ENCODE assay signal across 27 cellular contexts in genomic region chr19:36006955-36007354, GRCh38. TPM values are rescaled to one million over a fixed set of nuclear protein-coding genes. Genes with fewer than 3 reads are reported as not detected.
"Had no signal": no experiment of that assay in that cellular context is flagged by ENCODE, and none has a peak within 500 bp of the region (broad histone marks: within the 10 kb centered on the region; RNA-seq: fewer than 3 reads in every experiment).

No MANE protein-coding gene starts in this region.

- H3K9me3 Mint-ChIP-seq: naive thymus-derived CD8-positive, alpha-beta T cell; neural crest cell; stimulated activated memory B cell treated with anti-CD40 and anti-IgM and Interleukin-4, amounts not matched to agents 10 μg/mL and 1 μg/mL and 100 μg/mL, for 72 hours; stimulated activated naive CD8-positive, alpha-beta T cell treated with anti-CD3 and anti-CD28 coated beads, Interleukin-15, Interleukin-2, amounts not matched to agents 100 ng/mL and 50 ng/mL, for 24 hours had no signal

- H3K4me3 Mint-ChIP-seq: naive thymus-derived CD8-positive, alpha-beta T cell; neural crest cell; stimulated activated memory B cell treated with anti-CD40 and anti-IgM and Interleukin-4, amounts not matched to agents 10 μg/mL and 1 μg/mL and 100 μg/mL, for 72 hours; stimulated activated naive CD8-positive, alpha-beta T cell treated with anti-CD3 and anti-CD28 coated beads, Interleukin-15, Interleukin-2, amounts not matched to agents 100 ng/mL and 50 ng/mL, for 24 hours had no signal

- H3K9me3 ChIP-seq: heart left ventricle, pancreas, psoas muscle, spleen, testis, tibial nerve, upper lobe of right lung had no signal

- H3K27ac ChIP-seq: coronary artery, heart left ventricle, pancreas, psoas muscle, spleen, testis, tibial nerve, upper lobe of right lung had no signal

- H3K4me3 ChIP-seq: coronary artery, heart left ventricle, pancreas, psoas muscle, spleen, testis, tibial nerve, upper lobe of right lung had no signal

- H3K27me3 Mint-ChIP-seq: naive thymus-derived CD8-positive, alpha-beta T cell; stimulated activated memory B cell treated with anti-CD40 and anti-IgM and Interleukin-4, amounts not matched to agents 10 μg/mL and 1 μg/mL and 100 μg/mL, for 72 hours; stimulated activated naive CD8-positive, alpha-beta T cell treated with anti-CD3 and anti-CD28 coated beads, Interleukin-15, Interleukin-2, amounts not matched to agents 100 ng/mL and 50 ng/mL, for 24 hours had no signal

- H3K27me3 ChIP-seq: heart left ventricle, pancreas, testis, tibial nerve, upper lobe of right lung had no signal

- DNase-seq: effector CD4-positive, alpha-beta T cell; heart left ventricle; hippocampal formation; kidney glomerular epithelial cell; mammary epithelial cell; naive thymus-derived CD8-positive, alpha-beta T cell; occipital lobe; pancreas; psoas muscle; retina; spleen; stimulated activated CD4-positive, alpha-beta T cell treated with anti-CD3 and anti-CD28 coated beads, Interleukin-15, amount 100 ng/mL, for 24 hours; stimulated activated CD4-positive, alpha-beta T cell treated with anti-CD3 and anti-CD28 coated beads, Interleukin-1b, Interleukin-23, amount 100 ng/mL, for 48 hours; stimulated activated CD4-positive, alpha-beta T cell treated with anti-CD3 and anti-CD28 coated beads, Interleukin-4, amount 100 ng/mL, for 24 hours; testis; upper lobe of right lung had no signal

- ATAC-seq: esophagus mucosa; heart left ventricle; naive thymus-derived CD8-positive, alpha-beta T cell; pancreas; psoas muscle; sciatic nerve; stimulated activated memory B cell treated with anti-CD40 and anti-IgM and Interleukin-4, amounts not matched to agents 10 μg/mL and 1 μg/mL and 100 μg/mL, for 72 hours; upper lobe of right lung had no signal

- H3K36me3 ChIP-seq: pancreas, upper lobe of right lung had no signal

- H3K27ac Mint-ChIP-seq: stimulated activated memory B cell treated with anti-CD40 and anti-IgM and Interleukin-4, amounts not matched to agents 10 μg/mL and 1 μg/mL and 100 μg/mL, for 72 hours; stimulated activated naive CD8-positive, alpha-beta T cell treated with anti-CD3 and anti-CD28 coated beads, Interleukin-15, Interleukin-2, amounts not matched to agents 100 ng/mL and 50 ng/mL, for 24 hours had no signal

- H3K4me1 ChIP-seq: psoas muscle had no signal

RNA-seq across cellular contexts. Expression of gene SYNE4, which starts 1.7 kb away (rescaled TPM):
- total RNA-seq: frontal cortex, glomerular endothelial cell, mesenteric fat pad, occipital lobe, skeletal muscle tissue had no signal
